8 cellular contexts compared by ENCODE assay signal in genomic region chr6:144285798-144286502, GRCh38. TPM values are rescaled to one million over a fixed set of nuclear protein-coding genes. Genes with fewer than 3 reads are reported as not detected.
DNase-seq lines count a peak whose midpoint lies in the region; ATAC-seq and TF ChIP-seq lines count a peak whose summit lies in the region.

No MANE protein-coding gene starts in this region.

- peak; percentile 6 for ATAC-seq in foreskin keratinocyte
- ATAC-seq in natural killer cell treated with Interleukin-12 subunit alpha and Interleukin-12 subunit beta and Interleukin-15 and Interleukin-18, amount 100 ng/mL, for 72 hours: peak; percentile 81 to 82
- ATAC-seq in GM18519 (IDR thresholded peaks at IDR 0.05; ENCODE audit: low FRiP score, unreplicated experiment): no peak

- TF ChIP-seq CTCF in GM12864 (IDR thresholded peaks at IDR 0.05; ENCODE audit: low read depth, low read length, missing control alignments) (no peak), HFFc6 (IDR thresholded peaks at IDR 0.05) (no peak), foreskin keratinocyte (conservative IDR thresholded peaks at IDR 0.05) (no peak)

- WGBS in urinary bladder: under 1% methylated on average over 51 of the region's 51 CpGs

- H3K36me3 Mint-ChIP-seq in HFFc6 (ENCODE audit: low read depth): peaks cover 22% of the 10 kb centered on the region
- peaks cover under 1% of the 10 kb centered on the region for H3K36me3 Mint-ChIP-seq in natural killer cell treated with Interleukin-12 subunit alpha and Interleukin-12 subunit beta and Interleukin-15 and Interleukin-18, amount 100 ng/mL, for 72 hours

- H3K27me3 Mint-ChIP-seq in HFFc6 (ENCODE audit: insufficient read depth): no peaks in the 10 kb centered on the region; the same call in none of the 2 replicates
- no peaks in the 10 kb centered on the region for H3K27me3 Mint-ChIP-seq in natural killer cell treated with Interleukin-12 subunit alpha and Interleukin-12 subunit beta and Interleukin-15 and Interleukin-18, amount 100 ng/mL, for 72 hours

- no peaks in the 10 kb centered on the region for H3K9me3 Mint-ChIP-seq in HFFc6
- H3K9me3 Mint-ChIP-seq in natural killer cell treated with Interleukin-12 subunit alpha and Interleukin-12 subunit beta and Interleukin-15 and Interleukin-18, amount 100 ng/mL, for 72 hours: no peaks in the 10 kb centered on the region

- no peaks in the 10 kb centered on the region for H3K36me3 ChIP-seq in urinary bladder (ENCODE audit: insufficient read depth)

- H3K27me3 ChIP-seq in foreskin keratinocyte: no peaks in the 10 kb centered on the region

- H3K4me3 ChIP-seq in GM12864 (ENCODE audit: low read depth, low read length) (peak overlapping the region; percentile 70), urinary bladder (ENCODE audit: low read depth, low read length) (peak overlapping the region; percentile 87)

- DNase-seq in GM12864 (ENCODE audit: low read depth) (no peak), HFFc6 (peak; percentile 55), OCI-M1 (lab: John Stamatoyannopoulos, UW) (peak; percentile 71), activated gamma-delta T cell treated with Interleukin-2 at 50 U/mL for 16 hours (peak; percentile 38), foreskin keratinocyte (peak in 1 of 2 donors; percentile 46)
- DNase-seq in natural killer cell treated with Interleukin-12 subunit alpha and Interleukin-12 subunit beta and Interleukin-15 and Interleukin-18, amount 100 ng/mL, for 72 hours (ENCODE audit: low spot score): peak; percentile 85

- H3K4me1 ChIP-seq in foreskin keratinocyte (no peaks in the 10 kb centered on the region), urinary bladder (ENCODE audit: insufficient read depth) (no peaks in the 10 kb centered on the region)

- peak overlapping the region; percentile 71 for H3K27ac Mint-ChIP-seq in HFFc6
- H3K27ac Mint-ChIP-seq in natural killer cell treated with Interleukin-12 subunit alpha and Interleukin-12 subunit beta and Interleukin-15 and Interleukin-18, amount 100 ng/mL, for 72 hours: peak overlapping the region; percentile 93 to 97

- H3K27ac ChIP-seq in foreskin keratinocyte: peak overlapping the region; percentile 10
- peak overlapping the region; percentile 97 for H3K27ac ChIP-seq in urinary bladder (ENCODE audit: low read depth)

- peaks cover 35% of the 10 kb centered on the region for H3K4me1 Mint-ChIP-seq in HFFc6 (ENCODE audit: low read depth)
- peaks cover 28 to 33% of the 10 kb centered on the region in 2 donors for H3K4me1 Mint-ChIP-seq in natural killer cell treated with Interleukin-12 subunit alpha and Interleukin-12 subunit beta and Interleukin-15 and Interleukin-18, amount 100 ng/mL, for 72 hours (ENCODE audit: low read depth in 2 of 2)

- H3K4me3 Mint-ChIP-seq in HFFc6: peak overlapping the region; percentile 89
- peak overlapping the region; percentile 94 for H3K4me3 Mint-ChIP-seq in natural killer cell treated with Interleukin-12 subunit alpha and Interleukin-12 subunit beta and Interleukin-15 and Interleukin-18, amount 100 ng/mL, for 72 hours

RNA-seq across cellular contexts. Expression of gene UTRN, which starts 0.8 kb away (rescaled TPM):
- 100 to 1,000 TPM in 5 of 6 experiments, 10 to 100 TPM in 1; 99.6 to 116 (median 109) TPM for total RNA-seq in HFFc6 (2021; fragmentation: NEBNext Ultra II Directional; extraction: Animal tissue kit (Norgen Biotek cat#: 25700))
- total RNA-seq in foreskin keratinocyte (40.2 and 45.6 TPM in 2 replicates), urinary bladder (256 TPM)
- polyA plus RNA-seq in foreskin keratinocyte (1.8 and 2.1 TPM in 2 replicates), urinary bladder (43.7 TPM)
- 100 to 1,000 TPM; 174 to 219 TPM for total RNA-seq in natural killer cell treated with Interleukin-12 subunit alpha and Interleukin-12 subunit beta and Interleukin-15 and Interleukin-18, amount 100 ng/mL, for 72 hours
